In genomic region chr15:43420876-43421275, GRCh38 we compare ENCODE assay signal across 24 cellular contexts.
"Had no signal": no experiment of that assay in that cellular context is flagged by ENCODE, and none has a peak within 500 bp of the region (broad histone marks: within the 10 kb centered on the region; RNA-seq: fewer than 3 reads in every experiment).

No MANE protein-coding gene starts in this region.

- H3K4me3 Mint-ChIP-seq: activated CD4-positive, alpha-beta T cell treated with anti-CD3 and anti-CD28 coated beads, Interleukin-2, amount 10 ng/mL, durations not matched to agents 7 days and 5 days; activated naive CD8-positive, alpha-beta T cell; T-cell had no signal

- DNase-seq: activated CD4-positive, alpha-beta T cell treated with anti-CD3 and anti-CD28 coated beads, Interleukin-2, amount 10 ng/mL, durations not matched to agents 7 days and 5 days; activated CD4-positive, CD25-positive, alpha-beta regulatory T cell; activated effector memory CD4-positive, alpha-beta T cell treated with anti-CD3 and anti-CD28 coated beads, Interleukin-2, amount 50 U/mL, for 16 hours; activated naive CD4-positive, alpha-beta T cell treated with Interleukin-2 at 50 U/mL for 16 hours; amygdala; brain microvascular endothelial cell; IMR-90; KBM-7; NCI-H1048; NCI-H146; NCI-H187 treated with DMSO at 0.1 percent for 48 hours; NCI-H2081 treated with DMSO at 0.1 percent for 48 hours; NCI-H2171; NCI-H2227 treated with DMSO at 0.1 percent for 48 hours; NCI-H526 treated with DMSO at 0.1 percent for 48 hours; NCI-H82; RPMI8226; T-cell had no signal

- H3K4me3 ChIP-seq: cardiac muscle cell, SK-N-MC had no signal

- H3K27me3 ChIP-seq: brain microvascular endothelial cell, cardiac muscle cell had no signal

- H3K9me3 Mint-ChIP-seq: activated CD4-positive, alpha-beta T cell treated with anti-CD3 and anti-CD28 coated beads, Interleukin-2, amount 10 ng/mL, durations not matched to agents 7 days and 5 days; T-cell had no signal

- H3K27ac ChIP-seq: brain microvascular endothelial cell, cardiac muscle cell, SK-N-MC, VCaP had no signal

- H3K27me3 Mint-ChIP-seq: activated CD4-positive, alpha-beta T cell treated with anti-CD3 and anti-CD28 coated beads, Interleukin-2, amount 10 ng/mL, durations not matched to agents 7 days and 5 days; activated naive CD8-positive, alpha-beta T cell; T-cell had no signal

- H3K27ac Mint-ChIP-seq: activated CD4-positive, alpha-beta T cell treated with anti-CD3 and anti-CD28 coated beads, Interleukin-2, amount 10 ng/mL, durations not matched to agents 7 days and 5 days; T-cell had no signal

- ATAC-seq: Panc1, Right ventricle myocardium inferior, T-cell had no signal
